29 cellular contexts compared by ENCODE assay signal in the genomic region with DNA sequence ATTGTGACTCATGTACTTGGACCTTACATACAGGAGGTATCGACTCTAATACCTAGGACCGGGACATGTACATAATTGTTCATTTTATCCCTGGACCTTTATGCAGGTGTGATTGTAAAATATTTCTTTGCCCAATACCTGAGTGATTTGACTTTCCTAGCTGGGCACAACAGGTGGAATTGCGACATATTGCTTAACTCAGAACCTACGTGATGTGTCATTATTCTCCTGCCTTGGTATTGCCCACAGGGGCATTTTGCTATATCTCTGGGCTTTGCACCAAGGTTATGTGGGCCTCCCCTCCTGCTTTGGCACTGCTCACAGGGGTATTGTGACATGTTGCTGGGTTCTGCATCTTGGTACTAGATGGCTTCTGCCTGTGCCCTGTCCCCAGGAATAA.
"Had no signal": no experiment of that assay in that cellular context is flagged by ENCODE, and none has a peak within 500 bp of the region (broad histone marks: within the 10 kb centered on the region; RNA-seq: fewer than 3 reads in every experiment).

No MANE protein-coding gene starts in this region.

- H3K27me3 Mint-ChIP-seq: natural killer cell treated with Interleukin-12 subunit alpha and Interleukin-12 subunit beta and Interleukin-15 and Interleukin-18, amount 100 ng/mL, for 72 hours; progenitor cell of endocrine pancreas; stimulated activated naive B cell treated with anti-CD40 and anti-IgM and Interleukin-4, amounts not matched to agents 10 μg/mL and 1 μg/mL and 100 μg/mL, for 72 hours; stimulated activated naive CD8-positive, alpha-beta T cell treated with anti-CD3 and anti-CD28 coated beads, Interleukin-15, Interleukin-2, amounts not matched to agents 100 ng/mL and 50 ng/mL, for 24 hours had no signal

- H3K9ac ChIP-seq: parathyroid adenoma had no signal

- H3K36me3 Mint-ChIP-seq: natural killer cell treated with Interleukin-12 subunit alpha and Interleukin-12 subunit beta and Interleukin-15 and Interleukin-18, amount 100 ng/mL, for 72 hours; stimulated activated effector memory CD8-positive, alpha-beta T cell treated with anti-CD3 and anti-CD28 coated beads, Interleukin-12 subunit alpha, Interleukin-12 subunit beta, amount 100 ng/mL, for 72 hours; stimulated activated naive B cell treated with anti-CD40 and anti-IgM and Interleukin-4, amounts not matched to agents 10 μg/mL and 1 μg/mL and 100 μg/mL, for 72 hours had no signal

- H3K27me3 ChIP-seq: ovary, right lobe of liver, sigmoid colon, stomach, thyroid gland, tibial nerve, upper lobe of left lung, vagina had no signal

- H3K36me3 ChIP-seq: ovary, right lobe of liver, sigmoid colon, stomach, thoracic aorta, thyroid gland, tibial nerve, upper lobe of left lung, vagina had no signal

- H3K4me1 Mint-ChIP-seq: nephron progenitor cell; neural crest cell; stimulated activated effector memory CD8-positive, alpha-beta T cell treated with anti-CD3 and anti-CD28 coated beads, Interleukin-12 subunit alpha, Interleukin-12 subunit beta, amount 100 ng/mL, for 72 hours; stimulated activated naive B cell treated with anti-CD40 and anti-IgM and Interleukin-4, amounts not matched to agents 10 μg/mL and 1 μg/mL and 100 μg/mL, for 72 hours had no signal

- H3K27ac Mint-ChIP-seq: natural killer cell treated with Interleukin-12 subunit alpha and Interleukin-12 subunit beta and Interleukin-15 and Interleukin-18, amount 100 ng/mL, for 72 hours; nephron progenitor cell; progenitor cell of endocrine pancreas; stimulated activated effector memory CD8-positive, alpha-beta T cell treated with anti-CD3 and anti-CD28 coated beads, Interleukin-12 subunit alpha, Interleukin-12 subunit beta, amount 100 ng/mL, for 72 hours; stimulated activated naive B cell treated with anti-CD40 and anti-IgM and Interleukin-4, amounts not matched to agents 10 μg/mL and 1 μg/mL and 100 μg/mL, for 72 hours; stimulated activated naive CD8-positive, alpha-beta T cell treated with anti-CD3 and anti-CD28 coated beads, Interleukin-15, Interleukin-2, amounts not matched to agents 100 ng/mL and 50 ng/mL, for 24 hours had no signal

- H3K9me3 ChIP-seq: ovary, psoas muscle, right lobe of liver, sigmoid colon, thoracic aorta, thyroid gland, tibial nerve, upper lobe of left lung, vagina had no signal

- H3K4me3 Mint-ChIP-seq: natural killer cell treated with Interleukin-12 subunit alpha and Interleukin-12 subunit beta and Interleukin-15 and Interleukin-18, amount 100 ng/mL, for 72 hours; nephron progenitor cell; neural crest cell; stimulated activated effector memory CD8-positive, alpha-beta T cell treated with anti-CD3 and anti-CD28 coated beads, Interleukin-12 subunit alpha, Interleukin-12 subunit beta, amount 100 ng/mL, for 72 hours; stimulated activated naive B cell treated with anti-CD40 and anti-IgM and Interleukin-4, amounts not matched to agents 10 μg/mL and 1 μg/mL and 100 μg/mL, for 72 hours; stimulated activated naive CD8-positive, alpha-beta T cell treated with anti-CD3 and anti-CD28 coated beads, Interleukin-15, Interleukin-2, amounts not matched to agents 100 ng/mL and 50 ng/mL, for 24 hours had no signal

- H2AFZ ChIP-seq: parathyroid adenoma had no signal

- H3K9me3 Mint-ChIP-seq: stimulated activated effector memory CD8-positive, alpha-beta T cell treated with anti-CD3 and anti-CD28 coated beads, Interleukin-12 subunit alpha, Interleukin-12 subunit beta, amount 100 ng/mL, for 72 hours; stimulated activated naive CD8-positive, alpha-beta T cell treated with anti-CD3 and anti-CD28 coated beads, Interleukin-15, Interleukin-2, amounts not matched to agents 100 ng/mL and 50 ng/mL, for 24 hours had no signal

- ATAC-seq: natural killer cell treated with Interleukin-12 subunit alpha and Interleukin-12 subunit beta and Interleukin-15 and Interleukin-18, amount 100 ng/mL, for 72 hours; psoas muscle; right cardiac atrium; stimulated activated effector memory CD8-positive, alpha-beta T cell treated with anti-CD3 and anti-CD28 coated beads, Interleukin-12 subunit alpha, Interleukin-12 subunit beta, amount 100 ng/mL, for 72 hours; stimulated activated naive B cell treated with anti-CD40 and anti-IgM and Interleukin-4, amounts not matched to agents 10 μg/mL and 1 μg/mL and 100 μg/mL, for 72 hours had no signal

- H3K79me2 ChIP-seq: parathyroid adenoma had no signal

- H3K27ac ChIP-seq: ovary, parathyroid adenoma, psoas muscle, right lobe of liver, sigmoid colon, stomach, thoracic aorta, thyroid gland, tibial nerve, vagina had no signal

- FAIRE-seq: small intestine, urothelium cell line had no signal

- DNase-seq: nephron progenitor cell; occipital lobe; ovary; posterior cingulate gyrus; psoas muscle; right cardiac atrium; right lobe of liver; sigmoid colon; small intestine; stimulated activated CD4-positive, alpha-beta T cell treated with anti-CD3 and anti-CD28 coated beads, Interleukin-15, amount 100 ng/mL, for 24 hours; stimulated activated CD4-positive, alpha-beta T cell treated with anti-CD3 and anti-CD28 coated beads, Interleukin-2, amount 100 ng/mL, for 24 hours; stimulated activated CD4-positive, alpha-beta T cell treated with anti-CD3 and anti-CD28 coated beads, Interleukin-2, amount 100 ng/mL, for 48 hours; stimulated activated CD4-positive, alpha-beta T cell treated with anti-CD3 and anti-CD28 coated beads, Interleukin-4, amount 100 ng/mL, for 24 hours; stimulated activated naive B cell treated with anti-CD40 and anti-IgM and Interleukin-4, amounts not matched to agents 10 μg/mL and 1 μg/mL and 100 μg/mL, for 72 hours; stimulated activated naive CD4-positive, alpha-beta T cell treated with Interleukin-2 at 50 U/mL for 16 hours; stomach; thyroid gland; trophoblast cell; upper lobe of left lung had no signal

- H3K4me3 ChIP-seq: ovary, psoas muscle, right lobe of liver, sigmoid colon, stomach, thoracic aorta, thyroid gland, tibial nerve, upper lobe of left lung, vagina had no signal

- H3K4me1 ChIP-seq: parathyroid adenoma, psoas muscle, right lobe of liver, sigmoid colon, stomach, thyroid gland, tibial nerve, upper lobe of left lung, vagina had no signal
